ENCODE assay signal across 27 cellular contexts in the genomic region with DNA sequence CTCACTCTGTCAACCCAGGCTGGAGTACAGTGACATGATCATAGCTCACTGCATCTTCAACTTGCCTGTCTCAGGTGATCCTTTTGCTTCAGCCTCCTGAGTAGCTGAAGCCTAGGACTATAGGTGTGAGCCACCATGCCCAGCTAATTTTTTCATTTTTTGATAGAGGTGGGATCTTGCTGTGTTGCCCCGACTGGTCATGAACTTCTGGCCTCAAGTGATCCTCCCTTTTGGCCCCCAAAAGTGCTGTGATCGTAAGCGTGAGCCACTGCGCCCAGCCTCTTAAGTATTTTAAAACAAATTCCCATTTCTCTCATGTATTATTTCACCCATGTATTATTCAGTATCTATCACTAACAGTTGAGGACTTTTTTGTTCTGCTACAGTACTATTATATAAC. TPM values are rescaled to one million over a fixed set of nuclear protein-coding genes. Genes with fewer than 3 reads are reported as not detected.
DNase-seq lines count a peak whose midpoint lies in the region; ATAC-seq and TF ChIP-seq lines count a peak whose summit lies in the region.
"Had no signal": no experiment of that assay in that cellular context is flagged by ENCODE, and none has a peak within 500 bp of the region (broad histone marks: within the 10 kb centered on the region; RNA-seq: fewer than 3 reads in every experiment).

No MANE protein-coding gene starts in this region.

- H3K4me1 Mint-ChIP-seq in CD14-positive monocyte (no peaks in the 10 kb centered on the region), WTC11 (peaks cover 28% of the 10 kb centered on the region)
- peaks cover 92% of the 10 kb centered on the region for H3K4me1 Mint-ChIP-seq in CD4-positive, alpha-beta T cell (ENCODE audit: low read depth)
- H3K4me1 Mint-ChIP-seq in naive thymus-derived CD8-positive, alpha-beta T cell: peaks cover 21 to 80% (median 71%) of the 10 kb centered on the region in 4 donors

- no peaks in the 10 kb centered on the region for H3K9me3 ChIP-seq in CD4-positive, alpha-beta T cell (ENCODE audit: control insufficient read depth, low read length)
- no peaks in the 10 kb centered on the region for H3K9me3 ChIP-seq in left lung
- H3K9me3 ChIP-seq: breast epithelium, pancreas had no signal

- peaks cover 0 to 1% (median 0%) of the 10 kb centered on the region in 3 donors for H3K27me3 Mint-ChIP-seq in CD14-positive monocyte (ENCODE audit: low read depth in 3 of 3)
- H3K27me3 Mint-ChIP-seq in CD4-positive, alpha-beta T cell: no peaks in the 10 kb centered on the region
- H3K27me3 Mint-ChIP-seq in WTC11 (ENCODE audit: low read depth): no peaks in the 10 kb centered on the region
- no peaks in the 10 kb centered on the region for H3K27me3 Mint-ChIP-seq in naive thymus-derived CD8-positive, alpha-beta T cell

- intact Hi-C loops in CD14-positive monocyte (cut with micrococcal nuclease): no loop called here
- intact Hi-C loops in CD4-positive, alpha-beta T cell (cut with DNase I, micrococcal nuclease): loop anchor here in 1 of 2 experiments (5.0 kb wide), 1 partner anchor 40 kb away; no protein-coding TSS in a partner anchor
- intact Hi-C loops in left lung (cut with DNase I): no loop called here

- CTCF ChIA-PET in CD4-positive, alpha-beta T cell (lab: Charles Lee): no interaction called here
- CTCF ChIA-PET in WTC11 (lab: Charles Lee): no interaction called here

- no peak for TF ChIP-seq CTCF in CD14-positive monocyte (IDR thresholded peaks at IDR 0.05)
- TF ChIP-seq CTCF in CD4-positive, alpha-beta T cell (IDR thresholded peaks at IDR 0.05): no peak
- no peak for TF ChIP-seq CTCF in WTC11 (IDR thresholded peaks at IDR 0.05)
- no peak for TF ChIP-seq CTCF in left lung (IDR thresholded peaks at IDR 0.05)

- no peak for ATAC-seq in CD4-positive, alpha-beta T cell (ENCODE audit: poor library complexity)
- ATAC-seq in WTC11 (no peak), left lung (no peak), GM21367 (IDR thresholded peaks at IDR 0.05; ENCODE audit: unreplicated experiment) (no peak)
- ATAC-seq in naive thymus-derived CD8-positive, alpha-beta T cell: no peak
- ATAC-seq: pancreas had no signal

- peak overlapping the region in 4 of 7 donors; percentile 2 to 65 (median 34) for H3K27ac Mint-ChIP-seq in CD14-positive monocyte
- peak overlapping the region; percentile 76 for H3K27ac Mint-ChIP-seq in CD4-positive, alpha-beta T cell
- H3K27ac Mint-ChIP-seq in WTC11: no peak overlapping the region
- peak overlapping the region; percentile 10 to 85 (median 66) for H3K27ac Mint-ChIP-seq in naive thymus-derived CD8-positive, alpha-beta T cell

- H3K4me3 Mint-ChIP-seq in CD14-positive monocyte: no peak overlapping the region
- H3K4me3 Mint-ChIP-seq in CD4-positive, alpha-beta T cell: no peak overlapping the region
- H3K4me3 Mint-ChIP-seq in WTC11: no peak overlapping the region
- H3K4me3 Mint-ChIP-seq in naive thymus-derived CD8-positive, alpha-beta T cell: peak overlapping the region in 1 of 10 donors; percentile 6
- H3K4me3 Mint-ChIP-seq: mesothelial cell of epicardium had no signal

- H3K4me1 ChIP-seq in left lung: peaks cover 9 to 49% of the 10 kb centered on the region in 2 donors
- H3K4me1 ChIP-seq: breast epithelium had no signal

- H3K27me3 ChIP-seq in CD4-positive, alpha-beta T cell (ENCODE audit: control insufficient read depth, insufficient read depth, low read length): no peaks in the 10 kb centered on the region
- no peaks in the 10 kb centered on the region for H3K27me3 ChIP-seq in left lung
- H3K27me3 ChIP-seq: breast epithelium, pancreas had no signal

- no peak for DNase-seq in CD14-positive monocyte (ENCODE audit: low spot score)
- DNase-seq in CD4-positive, alpha-beta T cell: no peak
- no peak for DNase-seq in WTC11 (ENCODE audit: low spot score)
- DNase-seq in naive thymus-derived CD8-positive, alpha-beta T cell: no peak
- DNase-seq in left lung: no peak
- DNase-seq in putamen (ENCODE audit: low spot score): no peak
- DNase-seq: activated CD4-positive, alpha-beta T cell treated with anti-CD3 and anti-CD28 coated beads, Interleukin-2, amount 50 U/mL, for 48 hours; amniotic stem cell; DMS153; effector CD4-positive, alpha-beta T cell; glutamatergic neuron; IMR-90; islet precursor cell; NCI-H1092; NCI-H1694 treated with DMSO at 0.1 percent for 48 hours; NCI-H2171; NCI-H510A treated with DMSO at 0.1 percent for 48 hours; pancreas; stimulated activated CD4-positive, alpha-beta T cell treated with anti-CD3 and anti-CD28 coated beads, Interleukin-1b, Interleukin-23, amount 100 ng/mL, for 48 hours; trophoblast cell had no signal

- H3K36me3 Mint-ChIP-seq in CD14-positive monocyte (peaks cover 42 to 50% of the 10 kb centered on the region in 2 donors), WTC11 (peaks cover 7% of the 10 kb centered on the region)
- peaks cover 91% of the 10 kb centered on the region for H3K36me3 Mint-ChIP-seq in CD4-positive, alpha-beta T cell (ENCODE audit: low read depth)
- H3K36me3 Mint-ChIP-seq in naive thymus-derived CD8-positive, alpha-beta T cell: peaks cover 0 to 78% (median 8%) of the 10 kb centered on the region in 3 donors

- H3K9me3 Mint-ChIP-seq in CD14-positive monocyte (no peaks in the 10 kb centered on the region), WTC11 (no peaks in the 10 kb centered on the region)
- H3K9me3 Mint-ChIP-seq in CD4-positive, alpha-beta T cell: no peaks in the 10 kb centered on the region
- no peaks in the 10 kb centered on the region for H3K9me3 Mint-ChIP-seq in naive thymus-derived CD8-positive, alpha-beta T cell
- H3K9me3 Mint-ChIP-seq: mesothelial cell of epicardium had no signal

- H3K27ac ChIP-seq in CD4-positive, alpha-beta T cell (ENCODE audit: low read depth, low read length): no peak overlapping the region
- no peak overlapping the region for H3K27ac ChIP-seq in left lung
- H3K27ac ChIP-seq: epithelial cell of prostate, pancreas, SK-N-MC, VCaP had no signal

- no peak overlapping the region for H3K4me3 ChIP-seq in left lung
- H3K4me3 ChIP-seq: breast epithelium, pancreas, SK-N-MC, smooth muscle cell had no signal

- POLR2A ChIA-PET in CD4-positive, alpha-beta T cell (lab: Charles Lee): interaction anchor here (1.1 kb wide), 1 partner anchor 74 kb away, joined by 3 read pairs; no protein-coding TSS in a partner anchor
- POLR2A ChIA-PET in WTC11 (lab: Charles Lee): no interaction called here
- POLR2A ChIA-PET in naive thymus-derived CD8-positive, alpha-beta T cell (lab: Charles Lee): interaction anchor here (1.1 kb wide), 1 partner anchor 43 kb away, joined by 3 read pairs; no protein-coding TSS in a partner anchor

- H3K36me3 ChIP-seq in left lung: peaks cover 0 to 8% of the 10 kb centered on the region in 2 donors
- H3K36me3 ChIP-seq: pancreas had no signal

TF ChIP-seq in WTC11, 78 proteins besides CTCF, POLR2A, EP300 and RAD21:
- peak; percentile 68; the same call in 1 of the 2 replicates for TF ChIP-seq ZNF121 (CRISPR knock-in tag; IDR thresholded peaks at IDR 0.05)
- TF ChIP-seq, protein P1, sequence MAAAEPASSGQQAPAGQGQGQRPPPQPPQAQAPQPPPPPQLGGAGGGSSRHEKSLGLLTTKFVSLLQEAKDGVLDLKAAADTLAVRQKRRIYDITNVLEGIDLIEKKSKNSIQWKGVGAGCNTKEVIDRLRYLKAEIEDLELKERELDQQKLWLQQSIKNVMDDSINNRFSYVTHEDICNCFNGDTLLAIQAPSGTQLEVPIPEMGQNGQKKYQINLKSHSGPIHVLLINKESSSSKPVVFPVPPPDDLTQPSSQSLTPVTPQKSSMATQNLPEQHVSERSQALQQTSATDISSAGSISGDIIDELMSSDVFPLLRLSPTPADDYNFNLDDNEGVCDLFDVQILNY (CRISPR knock-in tag; IDR thresholded peaks at IDR 0.05): no peak

RNA-seq across cellular contexts. Expression of gene KMT2E, which starts 43.5 kb away (rescaled TPM):
- 10 to 100 TPM; 33.1 to 58.0 TPM for polyA plus RNA-seq in CD14-positive monocyte
- 100 to 1,000 TPM; 295 to 296 TPM for total RNA-seq in CD4-positive, alpha-beta T cell
- 51.4 to 52.3 TPM (median 51.8 TPM) in 3 replicates for total RNA-seq in WTC11 (2021)
- 100 to 1,000 TPM; 186 to 188 TPM for total RNA-seq in naive thymus-derived CD8-positive, alpha-beta T cell
- 100 to 1,000 TPM; 119 to 193 (median 140) TPM for polyA plus RNA-seq in naive thymus-derived CD8-positive, alpha-beta T cell
- total RNA-seq in left lung: 10 to 100 TPM; 74.5 to 96.2 TPM
